ENCODE assay signal across 8 cellular contexts in genomic region chr1:184386271-184387068, GRCh38.
A peak's percentile ranks its signal among the peaks of the same experiment; 100 is the strongest.
DNase-seq lines count a peak whose midpoint lies in the region; ATAC-seq lines count a peak whose summit lies in the region.

A gene with protein sequence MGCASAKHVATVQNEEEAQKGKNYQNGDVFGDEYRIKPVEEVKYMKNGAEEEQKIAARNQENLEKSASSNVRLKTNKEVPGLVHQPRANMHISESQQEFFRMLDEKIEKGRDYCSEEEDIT (plus strand): TSS chr1:184387029. CDS start chr1:184477510, 90,481 bp downstream.

- peak; percentile 91 for DNase-seq in Ammon's horn (ENCODE audit: low spot score)
- DNase-seq in GM19240 (ENCODE audit: insufficient read length, low spot score): peak; percentile 19
- DNase-seq in NCI-H82 treated with DMSO at 0.1 percent for 48 hours (lab: John Stamatoyannopoulos, UW; ENCODE audit: unreplicated experiment): peak; percentile 74
- peak; percentile 88 for DNase-seq in activated CD8-positive, alpha-beta memory T cell treated with anti-CD3 and anti-CD28 coated beads for 24 hours
- peak; percentile 9 to 16 (median 9) for DNase-seq in effector memory CD4-positive, alpha-beta T cell
- peak; percentile 85 for DNase-seq in medulla oblongata (ENCODE audit: extremely low spot score)
- peak; percentile 34 to 50 (median 48) for DNase-seq in stimulated activated CD4-positive, alpha-beta T cell treated with anti-CD3 and anti-CD28 coated beads, TNF-alpha, amount 100 ng/mL, for 4 hours (ENCODE audit: low read depth in 3 of 3)

- H3K27ac ChIP-seq in effector memory CD4-positive, alpha-beta T cell (ENCODE audit: insufficient read depth, low read length, poor library complexity, severe bottlenecking): no peak within 1 kb of the TSS

- H3K4me3 ChIP-seq in effector memory CD4-positive, alpha-beta T cell (ENCODE audit: insufficient read depth, low read depth, low read length, poor library complexity, severe bottlenecking): peak within 1 kb of the TSS; percentile 65

- H3K9me3 ChIP-seq in effector memory CD4-positive, alpha-beta T cell (ENCODE audit: control insufficient read depth, low read length): no peaks in the 10 kb centered on the region

- peaks cover 14% of the 10 kb centered on the region for H3K4me1 ChIP-seq in effector memory CD4-positive, alpha-beta T cell (ENCODE audit: control insufficient read depth, insufficient read depth, low read length, poor library complexity, severe bottlenecking)

- ATAC-seq in HG03460 (IDR thresholded peaks at IDR 0.05; ENCODE audit: unreplicated experiment): peak; percentile 76

- no peaks in the 10 kb centered on the region for H3K27me3 ChIP-seq in effector memory CD4-positive, alpha-beta T cell (replicated peaks; ENCODE audit: control insufficient read depth, insufficient read depth, low read length, poor library complexity, severe bottlenecking)

- H3K36me3 ChIP-seq in effector memory CD4-positive, alpha-beta T cell (ENCODE audit: control insufficient read depth, insufficient read depth, low read length): no peaks in the 10 kb centered on the region

Comparison
In these comparisons a context has a peak if more than half of its experiments do, and no peak if none do; other contexts are left out.
1. DNase-seq: peak in every context shown above with its lines; median percentile 91 in Ammon's horn; 88 in activated CD8-positive, alpha-beta memory T cell treated with anti-CD3 and anti-CD28 coated beads for 24 hours; 85 in medulla oblongata; 74 in NCI-H82 treated with DMSO at 0.1 percent for 48 hours; 48 in stimulated activated CD4-positive, alpha-beta T cell treated with anti-CD3 and anti-CD28 coated beads, TNF-alpha, amount 100 ng/mL, for 4 hours; 19 in GM19240; 9 in effector memory CD4-positive, alpha-beta T cell.